1 cellular context compared by ENCODE assay signal in the genomic region with DNA sequence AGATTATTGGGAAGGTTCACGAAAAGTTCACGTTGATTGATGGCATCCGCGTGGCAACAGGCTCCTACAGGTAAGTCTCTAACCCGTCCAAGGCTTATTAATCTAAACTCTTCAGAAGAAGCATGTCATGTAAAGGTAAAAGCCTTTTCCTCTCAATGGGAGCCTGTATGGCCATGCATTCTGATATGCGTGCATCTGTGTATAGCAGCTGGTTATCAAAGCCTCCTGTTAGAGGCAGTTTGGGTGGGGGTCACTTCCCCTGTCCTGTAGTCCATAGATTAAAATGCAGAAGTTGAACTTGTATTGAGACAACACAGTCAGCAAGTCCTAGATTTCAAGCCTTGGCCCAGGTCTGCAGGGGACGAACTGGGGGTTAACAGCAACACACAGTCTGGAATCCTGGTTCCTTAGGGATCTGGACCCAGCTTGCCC.
TF ChIP-seq lines count a peak whose summit lies in the region.

No MANE protein-coding gene starts in this region.

TF ChIP-seq in K562, 482 proteins besides CTCF, POLR2A, EP300 and RAD21 (continued from another document and continues in another):
- TF ChIP-seq BCL6 (CRISPR knock-in tag; IDR thresholded peaks at IDR 0.05) (no peak), ZC3H11A (IDR thresholded peaks at IDR 0.05; ENCODE audit: low read depth, low read length) (no peak), KDM1A (IDR thresholded peaks at IDR 0.05) (peak; percentile 82 to 89), SIX5 (IDR thresholded peaks at IDR 0.05; ENCODE audit: borderline replicate concordance in 1 of 2, insufficient read depth in 1 of 2, low read depth in 1 of 2, low read length in 2 of 2) (no peak), TARDBP (IDR thresholded peaks at IDR 0.05) (peak; percentile 89), PML (IDR thresholded peaks at IDR 0.05; ENCODE audit: low read length) (peak; percentile 99), KLF16 (IDR thresholded peaks at IDR 0.05) (peak; percentile 100), ZNF830 (CRISPR knock-in tag; IDR thresholded peaks at IDR 0.05) (no peak), BRCA1 (IDR thresholded peaks at IDR 0.05) (no peak), BRCA1 (CRISPR knock-in tag; IDR thresholded peaks at IDR 0.05) (no peak), RBM22 (IDR thresholded peaks at IDR 0.05; ENCODE audit: low read depth, low read length, poor library complexity, severe bottlenecking) (no peak), RBBP5 (IDR thresholded peaks at IDR 0.05; ENCODE audit: borderline replicate concordance, insufficient read depth, low read length, poor library complexity, severe bottlenecking) (no peak), ZNF79 (CRISPR knock-in tag; IDR thresholded peaks at IDR 0.05; ENCODE audit: low read depth) (no peak), PTBP1 (IDR thresholded peaks at IDR 0.05; ENCODE audit: low read depth, low read length) (0 out of 2 replicates have a peak, but pooled peaks have one; percentile 58), BACH1 (tag; IDR thresholded peaks at IDR 0.05) (0 out of 2 replicates have a peak, but pooled peaks have one; percentile 29), ZNF717 (CRISPR knock-in tag; IDR thresholded peaks at IDR 0.05) (no peak), RAD51 (IDR thresholded peaks at IDR 0.05; ENCODE audit: borderline replicate concordance, low read depth) (peak; percentile 42; the same call in 1 of the 2 replicates), PHTF2 (CRISPR knock-in tag; IDR thresholded peaks at IDR 0.05) (no peak), DIDO1 (tag; IDR thresholded peaks at IDR 0.05; ENCODE audit: low read depth) (no peak), ZNF174 (CRISPR knock-in tag; IDR thresholded peaks at IDR 0.05) (no peak), POLR2AphosphoS5 (IDR thresholded peaks at IDR 0.05; ENCODE audit: control insufficient read depth, insufficient read depth, low read depth, low read length) (peak; percentile 100), MTA3 (IDR thresholded peaks at IDR 0.05; ENCODE audit: borderline replicate concordance) (peak; percentile 63; the same call in 1 of the 2 replicates), ZNF57 (CRISPR knock-in tag; IDR thresholded peaks at IDR 0.05) (no peak), TCF3 (CRISPR knock-in tag; IDR thresholded peaks at IDR 0.05) (peak; percentile 100), CHD1 (IDR thresholded peaks at IDR 0.05; ENCODE audit: low read length) (no peak), STAG1 (CRISPR knock-in tag; IDR thresholded peaks at IDR 0.05; ENCODE audit: borderline replicate concordance) (no peak), NFYB (IDR thresholded peaks at IDR 0.05; ENCODE audit: extremely low read depth, insufficient read length) (no peak), IRF2 (CRISPR knock-in tag; IDR thresholded peaks at IDR 0.05) (no peak), ZNF766 (CRISPR knock-in tag; conservative IDR thresholded peaks at IDR 0.05) (peak; percentile 95), CBX5 (IDR thresholded peaks at IDR 0.05; ENCODE audit: borderline replicate concordance, low read depth) (no peak), TGIF2 (CRISPR knock-in tag; IDR thresholded peaks at IDR 0.05) (no peak), ZNF212 (CRISPR knock-in tag; IDR thresholded peaks at IDR 0.05) (no peak), DMBX1 (CRISPR knock-in tag; IDR thresholded peaks at IDR 0.05; ENCODE audit: borderline replicate concordance) (peak; percentile 94), ZEB2 (IDR thresholded peaks at IDR 0.05) (peak; percentile 98), ZNF311 (CRISPR knock-in tag; IDR thresholded peaks at IDR 0.05) (peak; percentile 73), BDP1 (IDR thresholded peaks at IDR 0.05; ENCODE audit: insufficient read depth, insufficient read length) (no peak), RNF2 (IDR thresholded peaks at IDR 0.05) (peak; percentile 99), CC2D1A (IDR thresholded peaks at IDR 0.05) (peak; percentile 99), SMAD2 (IDR thresholded peaks at IDR 0.05; ENCODE audit: low read depth, low read length) (no peak), TCF7 (IDR thresholded peaks at IDR 0.05; ENCODE audit: borderline replicate concordance) (no peak; the same call in 1 of the 2 replicates), TAF1 (IDR thresholded peaks at IDR 0.05; ENCODE audit: control insufficient read depth, extremely low read depth, insufficient read depth, low read length, severe bottlenecking) (peak; percentile 71), GATAD2B (IDR thresholded peaks at IDR 0.05; ENCODE audit: borderline replicate concordance) (no peak; the same call in 1 of the 2 replicates), ZNF239 (CRISPR knock-in tag; IDR thresholded peaks at IDR 0.05) (no peak), POLR2G (IDR thresholded peaks at IDR 0.05; ENCODE audit: low read depth, low read length) (no peak)
- TF ChIP-seq, protein P1, sequence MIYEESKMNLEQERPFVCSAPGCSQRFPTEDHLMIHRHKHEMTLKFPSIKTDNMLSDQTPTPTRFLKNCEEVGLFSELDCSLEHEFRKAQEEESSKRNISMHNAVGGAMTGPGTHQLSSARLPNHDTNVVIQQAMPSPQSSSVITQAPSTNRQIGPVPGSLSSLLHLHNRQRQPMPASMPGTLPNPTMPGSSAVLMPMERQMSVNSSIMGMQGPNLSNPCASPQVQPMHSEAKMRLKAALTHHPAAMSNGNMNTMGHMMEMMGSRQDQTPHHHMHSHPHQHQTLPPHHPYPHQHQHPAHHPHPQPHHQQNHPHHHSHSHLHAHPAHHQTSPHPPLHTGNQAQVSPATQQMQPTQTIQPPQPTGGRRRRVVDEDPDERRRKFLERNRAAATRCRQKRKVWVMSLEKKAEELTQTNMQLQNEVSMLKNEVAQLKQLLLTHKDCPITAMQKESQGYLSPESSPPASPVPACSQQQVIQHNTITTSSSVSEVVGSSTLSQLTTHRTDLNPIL (CRISPR knock-in tag; IDR thresholded peaks at IDR 0.05): no peak
- TF ChIP-seq, protein P2, sequence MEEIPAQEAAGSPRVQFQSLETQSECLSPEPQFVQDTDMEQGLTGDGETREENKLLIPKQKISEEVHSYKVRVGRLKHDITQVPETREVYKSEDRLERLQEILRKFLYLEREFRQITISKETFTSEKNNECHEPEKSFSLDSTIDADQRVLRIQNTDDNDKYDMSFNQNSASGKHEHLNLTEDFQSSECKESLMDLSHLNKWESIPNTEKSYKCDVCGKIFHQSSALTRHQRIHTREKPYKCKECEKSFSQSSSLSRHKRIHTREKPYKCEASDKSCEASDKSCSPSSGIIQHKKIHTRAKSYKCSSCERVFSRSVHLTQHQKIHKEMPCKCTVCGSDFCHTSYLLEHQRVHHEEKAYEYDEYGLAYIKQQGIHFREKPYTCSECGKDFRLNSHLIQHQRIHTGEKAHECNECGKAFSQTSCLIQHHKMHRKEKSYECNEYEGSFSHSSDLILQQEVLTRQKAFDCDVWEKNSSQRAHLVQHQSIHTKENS (CRISPR knock-in tag; IDR thresholded peaks at IDR 0.05): no peak
- TF ChIP-seq, protein P3, sequence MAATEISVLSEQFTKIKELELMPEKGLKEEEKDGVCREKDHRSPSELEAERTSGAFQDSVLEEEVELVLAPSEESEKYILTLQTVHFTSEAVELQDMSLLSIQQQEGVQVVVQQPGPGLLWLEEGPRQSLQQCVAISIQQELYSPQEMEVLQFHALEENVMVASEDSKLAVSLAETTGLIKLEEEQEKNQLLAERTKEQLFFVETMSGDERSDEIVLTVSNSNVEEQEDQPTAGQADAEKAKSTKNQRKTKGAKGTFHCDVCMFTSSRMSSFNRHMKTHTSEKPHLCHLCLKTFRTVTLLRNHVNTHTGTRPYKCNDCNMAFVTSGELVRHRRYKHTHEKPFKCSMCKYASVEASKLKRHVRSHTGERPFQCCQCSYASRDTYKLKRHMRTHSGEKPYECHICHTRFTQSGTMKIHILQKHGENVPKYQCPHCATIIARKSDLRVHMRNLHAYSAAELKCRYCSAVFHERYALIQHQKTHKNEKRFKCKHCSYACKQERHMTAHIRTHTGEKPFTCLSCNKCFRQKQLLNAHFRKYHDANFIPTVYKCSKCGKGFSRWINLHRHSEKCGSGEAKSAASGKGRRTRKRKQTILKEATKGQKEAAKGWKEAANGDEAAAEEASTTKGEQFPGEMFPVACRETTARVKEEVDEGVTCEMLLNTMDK (IDR thresholded peaks at IDR 0.05; ENCODE audit: borderline replicate concordance, insufficient read depth, low read depth, low read length, poor library complexity, severe bottlenecking): no peak
- TF ChIP-seq, protein P4, sequence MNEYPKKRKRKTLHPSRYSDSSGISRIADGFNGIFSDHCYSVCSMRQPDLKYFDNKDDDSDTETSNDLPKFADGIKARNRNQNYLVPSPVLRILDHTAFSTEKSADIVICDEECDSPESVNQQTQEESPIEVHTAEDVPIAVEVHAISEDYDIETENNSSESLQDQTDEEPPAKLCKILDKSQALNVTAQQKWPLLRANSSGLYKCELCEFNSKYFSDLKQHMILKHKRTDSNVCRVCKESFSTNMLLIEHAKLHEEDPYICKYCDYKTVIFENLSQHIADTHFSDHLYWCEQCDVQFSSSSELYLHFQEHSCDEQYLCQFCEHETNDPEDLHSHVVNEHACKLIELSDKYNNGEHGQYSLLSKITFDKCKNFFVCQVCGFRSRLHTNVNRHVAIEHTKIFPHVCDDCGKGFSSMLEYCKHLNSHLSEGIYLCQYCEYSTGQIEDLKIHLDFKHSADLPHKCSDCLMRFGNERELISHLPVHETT (CRISPR knock-in tag; conservative IDR thresholded peaks at IDR 0.05 in 1 of 2, IDR thresholded peaks at IDR 0.05 in 1 of 2): peak in 1 of 2 experiments; percentile 87; a peak in 2 of 4 replicates
- TF ChIP-seq, protein P5, sequence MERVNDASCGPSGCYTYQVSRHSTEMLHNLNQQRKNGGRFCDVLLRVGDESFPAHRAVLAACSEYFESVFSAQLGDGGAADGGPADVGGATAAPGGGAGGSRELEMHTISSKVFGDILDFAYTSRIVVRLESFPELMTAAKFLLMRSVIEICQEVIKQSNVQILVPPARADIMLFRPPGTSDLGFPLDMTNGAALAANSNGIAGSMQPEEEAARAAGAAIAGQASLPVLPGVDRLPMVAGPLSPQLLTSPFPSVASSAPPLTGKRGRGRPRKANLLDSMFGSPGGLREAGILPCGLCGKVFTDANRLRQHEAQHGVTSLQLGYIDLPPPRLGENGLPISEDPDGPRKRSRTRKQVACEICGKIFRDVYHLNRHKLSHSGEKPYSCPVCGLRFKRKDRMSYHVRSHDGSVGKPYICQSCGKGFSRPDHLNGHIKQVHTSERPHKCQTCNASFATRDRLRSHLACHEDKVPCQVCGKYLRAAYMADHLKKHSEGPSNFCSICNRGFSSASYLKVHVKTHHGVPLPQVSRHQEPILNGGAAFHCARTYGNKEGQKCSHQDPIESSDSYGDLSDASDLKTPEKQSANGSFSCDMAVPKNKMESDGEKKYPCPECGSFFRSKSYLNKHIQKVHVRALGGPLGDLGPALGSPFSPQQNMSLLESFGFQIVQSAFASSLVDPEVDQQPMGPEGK (CRISPR knock-in tag; IDR thresholded peaks at IDR 0.05; ENCODE audit: borderline replicate concordance): no peak
- TF ChIP-seq, protein P6, sequence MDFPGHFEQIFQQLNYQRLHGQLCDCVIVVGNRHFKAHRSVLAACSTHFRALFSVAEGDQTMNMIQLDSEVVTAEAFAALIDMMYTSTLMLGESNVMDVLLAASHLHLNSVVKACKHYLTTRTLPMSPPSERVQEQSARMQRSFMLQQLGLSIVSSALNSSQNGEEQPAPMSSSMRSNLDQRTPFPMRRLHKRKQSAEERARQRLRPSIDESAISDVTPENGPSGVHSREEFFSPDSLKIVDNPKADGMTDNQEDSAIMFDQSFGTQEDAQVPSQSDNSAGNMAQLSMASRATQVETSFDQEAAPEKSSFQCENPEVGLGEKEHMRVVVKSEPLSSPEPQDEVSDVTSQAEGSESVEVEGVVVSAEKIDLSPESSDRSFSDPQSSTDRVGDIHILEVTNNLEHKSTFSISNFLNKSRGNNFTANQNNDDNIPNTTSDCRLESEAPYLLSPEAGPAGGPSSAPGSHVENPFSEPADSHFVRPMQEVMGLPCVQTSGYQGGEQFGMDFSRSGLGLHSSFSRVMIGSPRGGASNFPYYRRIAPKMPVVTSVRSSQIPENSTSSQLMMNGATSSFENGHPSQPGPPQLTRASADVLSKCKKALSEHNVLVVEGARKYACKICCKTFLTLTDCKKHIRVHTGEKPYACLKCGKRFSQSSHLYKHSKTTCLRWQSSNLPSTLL (IDR thresholded peaks at IDR 0.05): no peak
- TF ChIP-seq, protein P7, sequence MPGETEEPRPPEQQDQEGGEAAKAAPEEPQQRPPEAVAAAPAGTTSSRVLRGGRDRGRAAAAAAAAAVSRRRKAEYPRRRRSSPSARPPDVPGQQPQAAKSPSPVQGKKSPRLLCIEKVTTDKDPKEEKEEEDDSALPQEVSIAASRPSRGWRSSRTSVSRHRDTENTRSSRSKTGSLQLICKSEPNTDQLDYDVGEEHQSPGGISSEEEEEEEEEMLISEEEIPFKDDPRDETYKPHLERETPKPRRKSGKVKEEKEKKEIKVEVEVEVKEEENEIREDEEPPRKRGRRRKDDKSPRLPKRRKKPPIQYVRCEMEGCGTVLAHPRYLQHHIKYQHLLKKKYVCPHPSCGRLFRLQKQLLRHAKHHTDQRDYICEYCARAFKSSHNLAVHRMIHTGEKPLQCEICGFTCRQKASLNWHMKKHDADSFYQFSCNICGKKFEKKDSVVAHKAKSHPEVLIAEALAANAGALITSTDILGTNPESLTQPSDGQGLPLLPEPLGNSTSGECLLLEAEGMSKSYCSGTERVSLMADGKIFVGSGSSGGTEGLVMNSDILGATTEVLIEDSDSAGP (CRISPR knock-in tag; IDR thresholded peaks at IDR 0.05): no peak
- TF ChIP-seq, protein P8, sequence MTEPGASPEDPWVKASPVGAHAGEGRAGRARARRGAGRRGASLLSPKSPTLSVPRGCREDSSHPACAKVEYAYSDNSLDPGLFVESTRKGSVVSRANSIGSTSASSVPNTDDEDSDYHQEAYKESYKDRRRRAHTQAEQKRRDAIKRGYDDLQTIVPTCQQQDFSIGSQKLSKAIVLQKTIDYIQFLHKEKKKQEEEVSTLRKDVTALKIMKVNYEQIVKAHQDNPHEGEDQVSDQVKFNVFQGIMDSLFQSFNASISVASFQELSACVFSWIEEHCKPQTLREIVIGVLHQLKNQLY (CRISPR knock-in tag; conservative IDR thresholded peaks at IDR 0.05): no peak
- TF ChIP-seq, protein P9, sequence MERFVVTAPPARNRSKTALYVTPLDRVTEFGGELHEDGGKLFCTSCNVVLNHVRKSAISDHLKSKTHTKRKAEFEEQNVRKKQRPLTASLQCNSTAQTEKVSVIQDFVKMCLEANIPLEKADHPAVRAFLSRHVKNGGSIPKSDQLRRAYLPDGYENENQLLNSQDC (CRISPR knock-in tag; IDR thresholded peaks at IDR 0.05): no peak
- TF ChIP-seq, protein P10, sequence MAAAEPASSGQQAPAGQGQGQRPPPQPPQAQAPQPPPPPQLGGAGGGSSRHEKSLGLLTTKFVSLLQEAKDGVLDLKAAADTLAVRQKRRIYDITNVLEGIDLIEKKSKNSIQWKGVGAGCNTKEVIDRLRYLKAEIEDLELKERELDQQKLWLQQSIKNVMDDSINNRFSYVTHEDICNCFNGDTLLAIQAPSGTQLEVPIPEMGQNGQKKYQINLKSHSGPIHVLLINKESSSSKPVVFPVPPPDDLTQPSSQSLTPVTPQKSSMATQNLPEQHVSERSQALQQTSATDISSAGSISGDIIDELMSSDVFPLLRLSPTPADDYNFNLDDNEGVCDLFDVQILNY (CRISPR knock-in tag; IDR thresholded peaks at IDR 0.05): no peak
- TF ChIP-seq, protein P11, sequence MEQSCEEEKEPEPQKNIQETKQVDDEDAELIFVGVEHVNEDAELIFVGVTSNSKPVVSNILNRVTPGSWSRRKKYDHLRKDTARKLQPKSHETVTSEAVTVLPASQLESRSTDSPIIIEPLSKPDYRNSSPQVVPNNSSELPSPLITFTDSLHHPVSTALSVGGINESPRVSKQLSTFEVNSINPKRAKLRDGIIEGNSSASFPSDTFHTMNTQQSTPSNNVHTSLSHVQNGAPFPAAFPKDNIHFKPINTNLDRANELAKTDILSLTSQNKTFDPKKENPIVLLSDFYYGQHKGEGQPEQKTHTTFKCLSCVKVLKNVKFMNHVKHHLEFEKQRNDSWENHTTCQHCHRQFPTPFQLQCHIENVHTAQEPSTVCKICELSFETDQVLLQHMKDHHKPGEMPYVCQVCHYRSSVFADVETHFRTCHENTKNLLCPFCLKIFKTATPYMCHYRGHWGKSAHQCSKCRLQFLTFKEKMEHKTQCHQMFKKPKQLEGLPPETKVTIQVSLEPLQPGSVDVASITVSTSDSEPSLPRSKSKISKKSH (CRISPR knock-in tag; IDR thresholded peaks at IDR 0.05): no peak
